Comparison of ENCODE assay signal across 8 cellular contexts in genomic region chr2:28753043-28753683, GRCh38. TPM values are rescaled to one million over a fixed set of nuclear protein-coding genes. Genes with fewer than 3 reads are reported as not detected.
DNase-seq lines count a peak whose midpoint lies in the region; ATAC-seq, FAIRE-seq and TF ChIP-seq lines count a peak whose summit lies in the region.

No MANE protein-coding gene starts in this region.

- no peak for ATAC-seq in GM18858 (IDR thresholded peaks at IDR 0.05; ENCODE audit: unreplicated experiment)

- H3K4me1 ChIP-seq in right atrium auricular region, result peaks cover 0 to 56% of the 10 kb centered on the region in 2 donors

- no peaks in the 10 kb centered on the region for H3K9me3 Mint-ChIP-seq in HFFc6
- H3K9me3 Mint-ChIP-seq in activated naive CD8-positive, alpha-beta T cell (ENCODE audit: low read depth), result no peaks in the 10 kb centered on the region

- no peaks in the 10 kb centered on the region for H3K27me3 Mint-ChIP-seq in HFFc6 (ENCODE audit: insufficient read depth)
- H3K27me3 Mint-ChIP-seq in activated naive CD8-positive, alpha-beta T cell, result no peaks in the 10 kb centered on the region

- no peak for FAIRE-seq in GM19239 (lab: Jason Lieb, UNC)

- peaks cover 56% of the 10 kb centered on the region for H3K4me1 Mint-ChIP-seq in HFFc6 (ENCODE audit: low read depth)
- peaks cover 64% of the 10 kb centered on the region for H3K4me1 Mint-ChIP-seq in activated naive CD8-positive, alpha-beta T cell (ENCODE audit: low read depth)

- no peaks in the 10 kb centered on the region for H3K27me3 ChIP-seq in right atrium auricular region

- H3K27ac Mint-ChIP-seq in HFFc6, result peak overlapping the region; percentile 97
- H3K27ac Mint-ChIP-seq in activated naive CD8-positive, alpha-beta T cell, result peak overlapping the region; percentile 98

- TF ChIP-seq CTCF in C4-2B (conservative IDR thresholded peaks at IDR 0.05) (peak; percentile 77), HFFc6 (IDR thresholded peaks at IDR 0.05) (peak; percentile 84), right atrium auricular region (IDR thresholded peaks at IDR 0.05) (peak; percentile 27 to 69)

- H3K4me3 Mint-ChIP-seq in HFFc6, result peak overlapping the region; percentile 95
- H3K4me3 Mint-ChIP-seq in activated naive CD8-positive, alpha-beta T cell, result peak overlapping the region; percentile 99

- H3K27ac ChIP-seq in C4-2B (peak overlapping the region; percentile 40), right atrium auricular region (peak overlapping the region; percentile 100)

- peak overlapping the region; percentile 91 to 99 for H3K4me3 ChIP-seq in right atrium auricular region

- H3K36me3 ChIP-seq in right atrium auricular region, result no peaks in the 10 kb centered on the region

- peaks cover 9% of the 10 kb centered on the region for H3K36me3 Mint-ChIP-seq in HFFc6 (ENCODE audit: low read depth)
- no peaks in the 10 kb centered on the region for H3K36me3 Mint-ChIP-seq in activated naive CD8-positive, alpha-beta T cell

- DNase-seq in HFFc6 (peak; percentile 58), RKO (ENCODE audit: low spot score) (peak; percentile 82), right atrium auricular region (ENCODE audit: low spot score) (peak; percentile 78), pulmonary artery endothelial cell (ENCODE audit: low read depth, low spot score) (peak; percentile 51), GM19239 (ENCODE audit: insufficient read length, low spot score) (no peak)

- no peaks in the 10 kb centered on the region for H3K9me3 ChIP-seq in right atrium auricular region

RNA-seq across cellular contexts. Expression of gene PPP1CB, which starts 1.5 kb away (rescaled TPM):
- 100 to 1,000 TPM; 188 to 209 (median 202) TPM for total RNA-seq in HFFc6 (2021; fragmentation: NEBNext Ultra II Directional; extraction: Animal tissue kit (Norgen Biotek cat#: 25700))
- total RNA-seq in right atrium auricular region (100 to 1,000 TPM; 185 to 213 TPM), pulmonary artery endothelial cell (169 and 197 TPM in 2 replicates)

RNA-seq across cellular contexts. Expression of gene SPDYA, which starts 57.5 kb away (rescaled TPM):
- under 1 TPM in 4 of 6 experiments, not detected in 2; 0.14 to 0.47 (median 0.34) TPM for total RNA-seq in HFFc6 (2021; fragmentation: NEBNext Ultra II Directional; extraction: Animal tissue kit (Norgen Biotek cat#: 25700))
- under 1 TPM in 1 of 2 donors, not detected in 1; 0.30 TPM for total RNA-seq in right atrium auricular region
- total RNA-seq in pulmonary artery endothelial cell, result 0.79 and 1.0 TPM in 2 replicates
